Comparison of ENCODE assay signal across 8 cellular contexts in the genomic region with DNA sequence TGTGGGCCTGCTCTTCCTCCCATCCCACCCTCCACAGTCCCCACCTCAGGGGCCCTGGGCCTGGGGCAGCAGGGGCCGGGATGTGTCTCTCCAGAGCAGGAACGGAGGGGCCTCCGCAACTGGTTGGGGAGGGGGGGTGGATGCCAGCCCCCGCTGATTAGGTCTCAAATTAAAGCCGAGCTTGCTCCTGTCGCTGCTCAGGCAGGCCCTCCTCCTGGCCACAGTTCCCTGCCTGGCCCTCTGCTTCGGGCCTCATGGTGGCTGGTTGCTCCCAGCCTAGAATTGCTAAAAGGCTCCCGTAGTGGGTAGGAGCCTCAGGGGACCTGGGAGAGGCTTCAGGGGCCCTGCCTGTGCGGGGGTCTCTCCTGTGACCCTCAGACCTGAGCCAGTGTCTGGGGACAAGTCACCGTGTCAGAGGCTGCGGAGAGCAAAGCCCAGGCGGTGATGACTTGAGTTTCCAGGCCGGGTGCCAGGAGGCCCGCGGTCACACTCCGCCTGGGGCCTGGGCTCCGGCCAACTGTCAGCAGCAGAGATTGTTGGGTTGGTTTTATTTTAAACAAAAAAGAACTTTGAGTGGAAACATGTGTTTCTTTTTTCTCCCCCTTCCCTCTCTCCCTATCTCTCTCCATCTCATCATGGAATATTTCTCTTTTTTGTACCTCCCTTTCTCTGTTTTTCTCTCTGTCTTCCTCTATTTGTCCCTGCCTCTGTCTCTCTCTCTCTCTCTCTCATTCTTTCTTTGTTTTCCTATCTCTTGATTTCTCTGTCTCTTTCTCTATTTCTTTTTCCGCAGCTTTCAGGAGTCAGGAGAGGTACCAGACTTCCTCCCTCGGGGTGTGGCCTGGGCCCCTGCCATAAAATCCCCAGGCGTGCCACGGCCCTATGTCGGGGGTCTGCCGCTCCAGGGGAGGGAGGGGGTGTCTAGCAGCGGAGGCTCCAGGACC. TPM values are rescaled to one million over a fixed set of nuclear protein-coding genes. Genes with fewer than 3 reads are reported as not detected.
DNase-seq lines count a peak whose midpoint lies in the region; ATAC-seq and TF ChIP-seq lines count a peak whose summit lies in the region.

No MANE protein-coding gene starts in this region.

- ATAC-seq in HG02884 (IDR thresholded peaks at IDR 0.05; ENCODE audit: unreplicated experiment): no peak
- no peak for ATAC-seq in activated CD4-positive, CD25-positive, alpha-beta regulatory T cell treated with anti-CD3 and anti-CD28 coated beads, Interleukin-2, amount 50 U/mL, for 24 hours

- no peak for TF ChIP-seq CTCF in fibroblast of pulmonary artery (IDR thresholded peaks at IDR 0.05; ENCODE audit: low read length, missing control alignments)
- no peak for TF ChIP-seq CTCF in MM.1S (IDR thresholded peaks at IDR 0.05; ENCODE audit: low read length)

- no peaks in the 10 kb centered on the region for H3K9me2 ChIP-seq in MM.1S (replicated peaks; ENCODE audit: insufficient read depth, low read length)

- no peak overlapping the region for H2AFZ ChIP-seq in MM.1S (ENCODE audit: low read length)

- H3K27me3 ChIP-seq in SJCRH30 (no peaks in the 10 kb centered on the region), MM.1S (replicated peaks; ENCODE audit: insufficient read depth, low read length) (peaks cover 49% of the 10 kb centered on the region)

- H3K4me2 ChIP-seq in MM.1S (ENCODE audit: low read depth, low read length): no peak overlapping the region

- H3K36me3 ChIP-seq in SJCRH30: no peaks in the 10 kb centered on the region
- H3K36me3 ChIP-seq in MM.1S (replicated peaks; ENCODE audit: insufficient read depth, low read length): no peaks in the 10 kb centered on the region

- H3K9me3 ChIP-seq in SJCRH30 (replicated peaks) (no peaks in the 10 kb centered on the region), MM.1S (replicated peaks; ENCODE audit: insufficient read depth, low read length) (no peaks in the 10 kb centered on the region)

- H3F3A ChIP-seq in MM.1S (ENCODE audit: insufficient read depth, low read length): no peaks in the 10 kb centered on the region

- H3K4me1 ChIP-seq in SJCRH30: peaks cover 43% of the 10 kb centered on the region
- no peaks in the 10 kb centered on the region for H3K4me1 ChIP-seq in MM.1S (ENCODE audit: low read length)

- peak; percentile 94 for DNase-seq in EH (ENCODE audit: low read depth)
- DNase-seq in SJCRH30: peak; percentile 83 to 88
- peak; percentile 87 for DNase-seq in fibroblast of pulmonary artery (ENCODE audit: low read depth)
- peak in 45 of 56 donors; percentile 7 to 85 (median 40) for DNase-seq in nucleus accumbens (lab: John Stamatoyannopoulos, UW)
- no peak for DNase-seq in stimulated activated naive CD4-positive, alpha-beta T cell (lab: John Stamatoyannopoulos, UW)
- no peak for DNase-seq in MM.1S

- no peak overlapping the region for H3K9ac ChIP-seq in MM.1S (ENCODE audit: low read length)

- H3K4me3 ChIP-seq in SJCRH30: peak overlapping the region; percentile 22
- H3K4me3 ChIP-seq in fibroblast of pulmonary artery (replicated peaks; ENCODE audit: low read depth, low read length): no peak overlapping the region
- H3K4me3 ChIP-seq in MM.1S (ENCODE audit: low read length): no peak overlapping the region

- H4K20me1 ChIP-seq in MM.1S (ENCODE audit: insufficient read depth, low read length): no peaks in the 10 kb centered on the region

- H3K27ac ChIP-seq in SJCRH30 (peak overlapping the region; percentile 71), MM.1S (ENCODE audit: low read length) (no peak overlapping the region)

- H3K79me2 ChIP-seq in MM.1S (ENCODE audit: low read length): no peaks in the 10 kb centered on the region

RNA-seq across cellular contexts. Expression of gene EPHA2, which starts 20.0 kb away (rescaled TPM):
- 55.0 and 57.3 TPM in 2 replicates for total RNA-seq in SJCRH30 (2014; rRNA removed; shearing (Covaris generic))

RNA-seq across cellular contexts. Expression of gene ARHGEF19, which starts 36.6 kb away (rescaled TPM):
- 7.9 and 9.9 TPM in 2 replicates for total RNA-seq in SJCRH30 (2014; rRNA removed; shearing (Covaris generic))

Comparison
In these comparisons a context has a peak if more than half of its experiments do, and no peak if none do; other contexts are left out.
1. DNase-seq: peak in EH (single experiment), SJCRH30 (2 of 2), fibroblast of pulmonary artery (single experiment) and nucleus accumbens (45 of 56); none in stimulated activated naive CD4-positive, alpha-beta T cell (0 of 6) and MM.1S (single experiment).